8 cellular contexts compared by ENCODE assay signal in the genomic region with DNA sequence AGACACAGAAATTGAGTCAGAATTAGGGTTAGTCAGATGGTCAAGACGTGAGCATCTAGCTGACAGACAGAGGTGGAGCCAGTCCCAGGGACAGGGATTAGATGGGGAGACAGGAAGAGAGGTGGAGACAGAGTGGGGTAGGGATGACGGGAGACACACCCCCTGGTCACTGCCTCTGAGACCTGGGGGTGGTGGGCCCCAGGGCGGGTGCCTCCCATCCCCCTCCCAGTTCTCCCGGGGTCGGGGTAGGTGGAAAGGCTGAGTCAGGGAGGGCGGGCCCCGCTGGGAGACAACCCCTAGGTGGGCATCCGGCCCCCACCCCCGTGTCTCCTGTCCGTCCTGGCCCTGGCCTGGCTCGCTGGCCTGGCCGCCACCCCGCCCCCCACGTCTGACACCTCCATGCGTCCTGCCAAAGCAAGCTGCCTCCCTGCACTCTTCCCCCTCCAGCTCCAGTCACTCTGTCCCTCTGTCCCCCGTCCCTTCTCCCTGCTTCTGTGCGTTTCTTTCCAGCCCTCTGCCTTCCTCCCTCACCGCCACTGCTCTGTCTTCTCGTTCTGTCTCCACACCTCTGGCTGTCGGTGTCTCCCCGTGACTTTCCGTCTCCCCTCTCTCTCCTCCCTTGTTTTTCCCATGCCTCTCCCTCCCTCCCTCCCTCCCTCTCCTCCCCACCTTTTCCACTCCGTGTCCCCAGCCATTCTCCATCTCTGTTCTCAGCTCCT. TPM values are rescaled to one million over a fixed set of nuclear protein-coding genes. Genes with fewer than 3 reads are reported as not detected.
DNase-seq lines count a peak whose midpoint lies in the region; ATAC-seq, FAIRE-seq and TF ChIP-seq lines count a peak whose summit lies in the region.

No MANE protein-coding gene starts in this region.

- H3K27ac Mint-ChIP-seq in activated naive CD8-positive, alpha-beta T cell treated with anti-CD3 and anti-CD28 coated beads, Interleukin-2, amount 50 U/mL, for 24 hours, result peak overlapping the region; percentile 87

- H3K9me3 Mint-ChIP-seq in activated naive CD8-positive, alpha-beta T cell treated with anti-CD3 and anti-CD28 coated beads, Interleukin-2, amount 50 U/mL, for 24 hours, result no peaks in the 10 kb centered on the region

- peaks cover 70% of the 10 kb centered on the region for H3K4me1 ChIP-seq in hepatocyte (ENCODE audit: insufficient read depth)
- H3K4me1 ChIP-seq in gastrocnemius medialis, result peaks cover 33 to 57% of the 10 kb centered on the region in 2 donors

- no peak for TF ChIP-seq CTCF in hepatocyte (IDR thresholded peaks at IDR 0.05; ENCODE audit: poor library complexity)
- no peak for TF ChIP-seq CTCF in gastrocnemius medialis (IDR thresholded peaks at IDR 0.05 in 4 of 5, conservative IDR thresholded peaks at IDR 0.05 in 1 of 5)

- no peaks in the 10 kb centered on the region for H3K79me2 ChIP-seq in hepatocyte

- H2AFZ ChIP-seq in hepatocyte, result no peak overlapping the region

- no peak overlapping the region for H3K4me3 Mint-ChIP-seq in activated naive CD8-positive, alpha-beta T cell treated with anti-CD3 and anti-CD28 coated beads, Interleukin-2, amount 50 U/mL, for 24 hours

- H3K4me3 ChIP-seq in hepatocyte, result peak overlapping the region; percentile 10
- peak overlapping the region; percentile 40 to 48 (median 44) for H3K4me3 ChIP-seq in gastrocnemius medialis

- no peaks in the 10 kb centered on the region for H4K20me1 ChIP-seq in hepatocyte (ENCODE audit: insufficient read depth, poor library complexity, severe bottlenecking)

- no peak for ATAC-seq in activated naive CD8-positive, alpha-beta T cell treated with anti-CD3 and anti-CD28 coated beads, Interleukin-2, amount 50 U/mL, for 24 hours
- ATAC-seq in gastrocnemius medialis, result peak in 1 of 2 donors; percentile 28

- no peaks in the 10 kb centered on the region for H3K36me3 ChIP-seq in hepatocyte (replicated peaks; ENCODE audit: insufficient read depth, low read depth)
- H3K36me3 ChIP-seq in gastrocnemius medialis, result peaks cover 0 to 13% of the 10 kb centered on the region in 2 donors

- no peaks in the 10 kb centered on the region for H3K9me2 ChIP-seq in hepatocyte (replicated peaks; ENCODE audit: insufficient read depth)

- H3K27ac ChIP-seq in hepatocyte (peak overlapping the region; percentile 100), gastrocnemius medialis (peak overlapping the region; percentile 61 to 77 (median 67))

- no peaks in the 10 kb centered on the region for H3K9me3 ChIP-seq in hepatocyte (ENCODE audit: low read depth)
- no peaks in the 10 kb centered on the region for H3K9me3 ChIP-seq in gastrocnemius medialis

- 6% methylated on average over 5 of the region's 23 CpGs for WGBS in hepatocyte (ENCODE audit: low lambda C conversion rate, missing lambda C conversion rate)

- H3K4me1 Mint-ChIP-seq in activated naive CD8-positive, alpha-beta T cell treated with anti-CD3 and anti-CD28 coated beads, Interleukin-2, amount 50 U/mL, for 24 hours, result peaks cover 65% of the 10 kb centered on the region

- H3K36me3 Mint-ChIP-seq in activated naive CD8-positive, alpha-beta T cell treated with anti-CD3 and anti-CD28 coated beads, Interleukin-2, amount 50 U/mL, for 24 hours (ENCODE audit: low read depth), result peaks cover 27% of the 10 kb centered on the region

- in situ Hi-C loops in gastrocnemius medialis (cut with MboI; ENCODE audit: low sequenced_read_pairs in 4 of 4), result no loop called here

- peak overlapping the region; percentile 82 for H3K4me2 ChIP-seq in hepatocyte

- intact Hi-C loops in gastrocnemius medialis (cut with DNase I; ENCODE audit: low total_unique reads), result loop anchor here (1.0 to 2.0 kb wide), 2 partner anchors 14 to 114 kb away; a partner anchor contains a TSS

- FAIRE-seq in GM19239 (lab: Jason Lieb, UNC), result no peak

- H3K27me3 ChIP-seq in hepatocyte (no peaks in the 10 kb centered on the region), gastrocnemius medialis (no peaks in the 10 kb centered on the region)

- DNase-seq in AG08396 (ENCODE audit: low spot score) (peak; percentile 82), HK-2 (ENCODE audit: unreplicated experiment) (peak; percentile 95), hepatocyte (ENCODE audit: low spot score) (peak; percentile 80), gastrocnemius medialis (peak in 1 of 2 donors; percentile 43), GM19239 (ENCODE audit: insufficient read length, low spot score) (no peak), NCI-H1105 (lab: John Stamatoyannopoulos, UW) (no peak)
- no peak for DNase-seq in activated naive CD8-positive, alpha-beta T cell treated with anti-CD3 and anti-CD28 coated beads, Interleukin-2, amount 50 U/mL, for 24 hours
- no peak for DNase-seq in activated CD4-positive, alpha-beta T cell treated with anti-CD3 and anti-CD28 coated beads, Interleukin-2, amount 50 U/mL, for 4 hours

- no peaks in the 10 kb centered on the region for H3K27me3 Mint-ChIP-seq in activated naive CD8-positive, alpha-beta T cell treated with anti-CD3 and anti-CD28 coated beads, Interleukin-2, amount 50 U/mL, for 24 hours

- peak; percentile 20 to 32 for TF ChIP-seq POLR2A in gastrocnemius medialis (IDR thresholded peaks at IDR 0.05)

RNA-seq across cellular contexts. Expression of a gene that starts 15.1 kb away (rescaled TPM):
- total RNA-seq in hepatocyte, result 11.4 and 15.1 TPM in 2 replicates
- 24.4 and 32.7 TPM in 2 replicates for polyA plus RNA-seq in hepatocyte
- 10 to 100 TPM in 3 of 4 donors, 1 to 10 TPM in 1; 8.6 to 15.3 (median 15.1) TPM for total RNA-seq in gastrocnemius medialis

RNA-seq across cellular contexts. Expression of a gene that starts 28.6 kb away (rescaled TPM):
- total RNA-seq in hepatocyte, result 15.7 and 17.1 TPM in 2 replicates
- polyA plus RNA-seq in hepatocyte, result 122 and 152 TPM in 2 replicates
- 1 to 10 TPM; 1.9 to 5.2 (median 4.9) TPM for total RNA-seq in gastrocnemius medialis

RNA-seq across cellular contexts. Expression of a gene that starts 38.9 kb away (rescaled TPM):
- 5.3 and 6.0 TPM in 2 replicates for total RNA-seq in hepatocyte
- polyA plus RNA-seq in hepatocyte, result 9.6 and 13.2 TPM in 2 replicates
- total RNA-seq in gastrocnemius medialis, result 1 to 10 TPM; 2.6 to 6.9 (median 4.5) TPM

RNA-seq across cellular contexts. Expression of a gene that starts 51.3 kb away (rescaled TPM):
- total RNA-seq in hepatocyte (23.6 and 27.5 TPM in 2 replicates), gastrocnemius medialis (10 to 100 TPM in 1 of 4 donors, 1 to 10 TPM in 3; 1.6 to 13.6 (median 4.7) TPM)
- 51.8 and 55.7 TPM in 2 replicates for polyA plus RNA-seq in hepatocyte

Comparison
In these comparisons a context has a peak if more than half of its experiments do, and no peak if none do; other contexts are left out.
1. DNase-seq: peak in AG08396 (single experiment), HK-2 (single experiment) and hepatocyte (single experiment); none in activated naive CD8-positive, alpha-beta T cell treated with anti-CD3 and anti-CD28 coated beads, Interleukin-2, amount 50 U/mL, for 24 hours (single experiment), GM19239 (single experiment), NCI-H1105 (single experiment) and activated CD4-positive, alpha-beta T cell treated with anti-CD3 and anti-CD28 coated beads, Interleukin-2, amount 50 U/mL, for 4 hours (0 of 2).